In the genomic region with DNA sequence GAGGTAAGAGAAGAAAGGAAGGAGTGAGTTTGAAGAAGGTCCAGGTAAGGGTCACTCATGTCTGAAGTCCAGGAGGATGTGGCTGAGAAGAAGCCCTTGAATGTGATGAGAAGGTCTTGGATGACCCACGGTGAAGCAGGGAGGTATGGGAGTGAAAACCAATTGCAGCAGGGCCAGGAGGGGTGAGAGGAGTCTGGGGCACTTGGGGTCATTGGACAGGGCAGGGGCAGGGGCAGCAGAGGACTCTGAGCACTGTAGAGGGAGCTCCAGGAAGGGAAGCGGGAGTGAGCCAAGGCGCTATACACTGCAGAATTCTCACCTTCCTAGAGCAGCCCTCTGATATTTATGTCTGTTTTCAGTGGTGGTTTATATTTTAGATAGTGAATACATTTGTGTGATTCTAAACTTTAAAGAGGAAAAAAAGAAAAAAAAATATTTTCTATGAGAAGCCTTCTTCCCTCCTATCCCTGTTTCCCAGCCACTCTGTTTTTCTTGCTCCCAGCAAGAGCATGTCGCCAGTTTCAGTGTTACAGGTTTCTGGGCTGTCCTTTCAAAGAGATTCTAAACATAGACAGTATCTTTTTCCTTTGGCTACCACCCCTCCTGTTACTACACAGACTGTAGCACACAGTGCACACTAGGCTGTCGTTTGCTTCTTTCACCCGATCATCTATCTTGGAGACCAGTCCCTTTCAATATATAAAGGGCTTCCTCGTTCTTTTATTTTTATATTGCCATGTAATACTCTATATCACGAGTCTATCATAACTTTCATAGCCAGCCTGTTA, we compare ENCODE assay signal across 16 cellular contexts. TPM values are rescaled to one million over a fixed set of nuclear protein-coding genes. Genes with fewer than 3 reads are reported as not detected.
DNase-seq lines count a peak whose midpoint lies in the region; ATAC-seq and TF ChIP-seq lines count a peak whose summit lies in the region.
"Had no signal": no experiment of that assay in that cellular context is flagged by ENCODE, and none has a peak within 500 bp of the region (broad histone marks: within the 10 kb centered on the region; RNA-seq: fewer than 3 reads in every experiment).

No MANE protein-coding gene starts in this region.

- no peaks in the 10 kb centered on the region for H3K9me2 ChIP-seq in GM23248 (ENCODE audit: insufficient read depth)

- 95 to 96% methylated on average over 8 of the region's 8 CpGs for WGBS in GM23248 (ENCODE audit: low coverage in 1 of 2, low lambda C conversion rate in 2 of 2, missing lambda C conversion rate in 2 of 2), 2 experiments
- WGBS in mammary epithelial cell (ENCODE audit: low coverage, missing lambda C conversion rate) = 93% methylated on average over 8 of the region's 8 CpGs

- CTCF ChIA-PET in mammary epithelial cell (lab: Charles Lee; ENCODE audit: low non-redundant PET) = no interaction called here

- H3K27ac ChIP-seq in GM23248 (no peak overlapping the region), rectal smooth muscle tissue (ENCODE audit: low read depth, low read length) (peak overlapping the region; percentile 22), mammary epithelial cell (ENCODE audit: insufficient read depth, low read depth, low read length) (no peak overlapping the region)

- TF ChIP-seq CTCF in mammary epithelial cell (conservative IDR thresholded peaks at IDR 0.05 in 1 of 2, IDR thresholded peaks at IDR 0.05 in 1 of 2; ENCODE audit: extremely low read depth in 1 of 2, insufficient read depth in 1 of 2, low read depth in 1 of 2, low read length in 2 of 2) = no peak

- DNase-seq in activated CD8-positive, alpha-beta memory T cell treated with anti-CD3 and anti-CD28 coated beads for 24 hours = peak; percentile 3
- no peak for DNase-seq in activated CD8-positive, alpha-beta memory T cell treated with anti-CD3 and anti-CD28 coated beads, Interleukin-2, amount 50 U/mL, for 4 hours
- no peak for DNase-seq in GM23248
- no peak for DNase-seq in left ventricle myocardium superior
- no peak for DNase-seq in RKO (ENCODE audit: low spot score)
- no peak for DNase-seq in stimulated activated CD4-positive, alpha-beta T cell treated with anti-CD3 and anti-CD28 coated beads, Interleukin-4, amount 100 ng/mL, for 4 hours
- DNase-seq in mammary epithelial cell = no peak
- DNase-seq: 8988T, C1 segment of cervical spinal cord, Caco-2, Karpas-422, NCI-H187 treated with DMSO at 0.1 percent for 48 hours, NCI-H2171 treated with DMSO at 0.1 percent for 48 hours, NCI-H510A, NCI-H82 had no signal

- no peak overlapping the region for H3K4me3 ChIP-seq in GM23248
- H3K4me3 ChIP-seq in rectal smooth muscle tissue (ENCODE audit: low read length) = no peak overlapping the region
- H3K4me3 ChIP-seq in mammary epithelial cell (replicated peaks in 1 of 3; ENCODE audit: insufficient read depth in 1 of 3, low read depth in 2 of 3, low read length in 3 of 3) = no peak overlapping the region

- in situ Hi-C loops in GM23248 (cut with MboI) (no loop called here), mammary epithelial cell (cut with MboI; ENCODE audit: low sequenced_read_pairs in 2 of 2) (no loop called here)

- H3K36me3 ChIP-seq in GM23248 (ENCODE audit: low read depth) (no peaks in the 10 kb centered on the region), rectal smooth muscle tissue (ENCODE audit: control insufficient read depth, insufficient read depth, low read length) (no peaks in the 10 kb centered on the region), mammary epithelial cell (ENCODE audit: insufficient read depth, low read length) (no peaks in the 10 kb centered on the region)

- H3K4me1 ChIP-seq in GM23248 (ENCODE audit: insufficient read depth) (peaks cover 27% of the 10 kb centered on the region), rectal smooth muscle tissue (ENCODE audit: control insufficient read depth, insufficient read depth, low read length) (peaks cover 15% of the 10 kb centered on the region), mammary epithelial cell (ENCODE audit: insufficient read depth, low read length) (peaks cover 13% of the 10 kb centered on the region)

- intact Hi-C loops in left ventricle myocardium superior (cut with micrococcal nuclease) (no loop called here), mammary epithelial cell (cut with micrococcal nuclease) (no loop called here)

- no peaks in the 10 kb centered on the region for H3K79me2 ChIP-seq in GM23248 (ENCODE audit: insufficient read depth)
- no peaks in the 10 kb centered on the region for H3K79me2 ChIP-seq in mammary epithelial cell (ENCODE audit: insufficient read depth, low read length)

- H3K4me2 ChIP-seq in GM23248 (ENCODE audit: unreplicated experiment) (peak overlapping the region; percentile 40), mammary epithelial cell (ENCODE audit: insufficient read depth, low read depth, low read length) (no peak overlapping the region)

- H2AFZ ChIP-seq in GM23248 (no peak overlapping the region), mammary epithelial cell (ENCODE audit: low read depth, low read length) (no peak overlapping the region)

- no peaks in the 10 kb centered on the region for H4K20me1 ChIP-seq in GM23248 (ENCODE audit: insufficient read depth)
- no peaks in the 10 kb centered on the region for H4K20me1 ChIP-seq in mammary epithelial cell (ENCODE audit: insufficient read depth, low read length)

- dilution Hi-C loops in mammary epithelial cell (cut with HindIII; ENCODE audit: low sequenced_read_pairs) = no loop called here

- ATAC-seq in left ventricle myocardium superior = peak; percentile 84

- H3K9ac ChIP-seq in GM23248 = no peak overlapping the region
- no peak overlapping the region for H3K9ac ChIP-seq in rectal smooth muscle tissue (ENCODE audit: low read length)
- no peak overlapping the region for H3K9ac ChIP-seq in mammary epithelial cell (ENCODE audit: insufficient read depth, low read length)

- H3K27me3 ChIP-seq in GM23248 (replicated peaks; ENCODE audit: insufficient read depth) (no peaks in the 10 kb centered on the region), rectal smooth muscle tissue (ENCODE audit: control insufficient read depth, insufficient read depth, low read length) (no peaks in the 10 kb centered on the region), mammary epithelial cell (ENCODE audit: insufficient read depth, low read length) (no peaks in the 10 kb centered on the region)

- no TSS peak for BruUV-seq in mammary epithelial cell (replicated peaks; lab: Mats Ljungman, UMichigan)

- no peaks in the 10 kb centered on the region for H3K9me3 ChIP-seq in GM23248 (ENCODE audit: low read depth)
- no peaks in the 10 kb centered on the region for H3K9me3 ChIP-seq in mammary epithelial cell (replicated peaks; ENCODE audit: insufficient read depth, low read length)
- H3K9me3 ChIP-seq: Caco-2 had no signal

- peaks cover 15% of the 10 kb centered on the region; the same call in 1 of the 2 replicates for H3F3A ChIP-seq in GM23248 (ENCODE audit: insufficient read depth)

RNA-seq across cellular contexts. Expression of gene BLVRA, which starts 24.5 kb away (rescaled TPM):
- 12.8 and 14.7 TPM in 2 replicates for total RNA-seq in GM23248 (2014; rRNA removed; shearing (Covaris generic))
- polyA plus RNA-seq in GM23248 (2016; fragmentation: Nextera tagmentation; extraction: Ambion mirVana) (47.0 and 52.6 TPM in 2 replicates), mammary epithelial cell (44.4 TPM)
- total RNA-seq in left ventricle myocardium superior (47.4 TPM), mammary epithelial cell (10 to 100 TPM; 24.7 to 37.3 TPM)
- polyA minus RNA-seq in mammary epithelial cell = 83.4 TPM

RNA-seq across cellular contexts. Expression of gene COA1, which starts 53.6 kb away (rescaled TPM):
- 26.1 and 53.4 TPM in 2 replicates for total RNA-seq in GM23248 (2014; rRNA removed; shearing (Covaris generic))
- polyA plus RNA-seq in GM23248 (2016; fragmentation: Nextera tagmentation; extraction: Ambion mirVana) (54.3 and 59.5 TPM in 2 replicates), mammary epithelial cell (25.9 TPM)
- total RNA-seq in left ventricle myocardium superior (72.5 TPM), mammary epithelial cell (10 to 100 TPM; 34.8 to 51.6 TPM)
- 16.5 TPM for polyA minus RNA-seq in mammary epithelial cell
